ENCODE assay signal across 10 cellular contexts in the genomic region with DNA sequence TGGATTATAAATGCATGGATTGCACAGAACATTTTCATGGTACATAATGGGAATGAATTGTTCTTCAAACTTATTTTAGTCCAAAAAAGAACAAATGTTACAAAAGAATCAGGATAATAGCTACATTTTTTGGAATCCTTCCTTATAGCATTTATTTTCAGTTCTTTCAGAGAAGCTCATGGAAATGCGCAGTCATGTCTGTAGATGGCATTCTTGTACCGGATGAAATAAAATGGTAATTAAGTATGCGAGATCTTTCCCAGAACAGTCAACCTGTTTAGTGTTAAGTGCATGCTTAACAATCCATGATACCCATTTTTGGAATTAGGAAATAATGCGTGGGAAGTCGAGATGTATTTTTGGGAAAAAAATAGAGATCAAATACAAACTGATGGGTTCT. TPM values are rescaled to one million over a fixed set of nuclear protein-coding genes. Genes with fewer than 3 reads are reported as not detected.
DNase-seq lines count a peak whose midpoint lies in the region; ATAC-seq and TF ChIP-seq lines count a peak whose summit lies in the region.
"Had no signal": no experiment of that assay in that cellular context is flagged by ENCODE, and none has a peak within 500 bp of the region (broad histone marks: within the 10 kb centered on the region; RNA-seq: fewer than 3 reads in every experiment).

No MANE protein-coding gene starts in this region.

- no peak overlapping the region for H3K27ac ChIP-seq in heart left ventricle
- H3K27ac ChIP-seq in right atrium auricular region = no peak overlapping the region
- no peak overlapping the region for H3K27ac ChIP-seq in upper lobe of right lung
- no peak overlapping the region for H3K27ac ChIP-seq in sigmoid colon
- H3K27ac ChIP-seq: cardiac muscle cell had no signal

- H3K9me3 ChIP-seq in heart left ventricle = no peaks in the 10 kb centered on the region
- H3K9me3 ChIP-seq in right atrium auricular region = no peaks in the 10 kb centered on the region
- H3K9me3 ChIP-seq in upper lobe of right lung = no peaks in the 10 kb centered on the region
- no peaks in the 10 kb centered on the region for H3K9me3 ChIP-seq in sigmoid colon

- TF ChIP-seq POLR2A in heart left ventricle (IDR thresholded peaks at IDR 0.05) (no peak), sigmoid colon (IDR thresholded peaks at IDR 0.05) (no peak)

- H3K4me3 ChIP-seq in heart left ventricle (no peak overlapping the region), right atrium auricular region (no peak overlapping the region), upper lobe of right lung (no peak overlapping the region), sigmoid colon (no peak overlapping the region)
- H3K4me3 ChIP-seq: cardiac muscle cell had no signal

- 35 to 47% (median 37%) methylated on average over 5 of the region's 5 CpGs for WGBS in heart left ventricle, 4 donors
- WGBS in sigmoid colon, 2 donors = 39 to 56% methylated on average over 5 of the region's 5 CpGs

- H3K27me3 ChIP-seq in heart left ventricle = peaks cover 0 to 4% (median 0%) of the 10 kb centered on the region in 9 donors
- no peaks in the 10 kb centered on the region for H3K27me3 ChIP-seq in right atrium auricular region
- peaks cover 5% of the 10 kb centered on the region for H3K27me3 ChIP-seq in upper lobe of right lung
- no peaks in the 10 kb centered on the region for H3K27me3 ChIP-seq in sigmoid colon

- ATAC-seq in heart left ventricle (peak in 1 of 4 donors; percentile 55), upper lobe of right lung (no peak), HG03045 (IDR thresholded peaks at IDR 0.05; ENCODE audit: unreplicated experiment) (no peak)

- intact Hi-C loops in heart left ventricle (cut with DNase I) (loop anchor here (2.0 to 5.0 kb wide), 2 partner anchors 299 to 301 kb away; no protein-coding TSS in a partner anchor), upper lobe of right lung (cut with DNase I) (no loop called here), sigmoid colon (cut with DNase I) (loop anchor here (2.0 kb wide), 1 partner anchor 299 kb away; no protein-coding TSS in a partner anchor)

- H3K36me3 ChIP-seq in heart left ventricle (no peaks in the 10 kb centered on the region), right atrium auricular region (no peaks in the 10 kb centered on the region), upper lobe of right lung (no peaks in the 10 kb centered on the region), sigmoid colon (no peaks in the 10 kb centered on the region)
- H3K36me3 ChIP-seq: cardiac muscle cell had no signal

- TF ChIP-seq CTCF in heart left ventricle (IDR thresholded peaks at IDR 0.05) (peak; percentile 11 to 56 (median 43)), right atrium auricular region (IDR thresholded peaks at IDR 0.05) (peak in 1 of 2 donors; percentile 58), upper lobe of right lung (IDR thresholded peaks at IDR 0.05) (peak; percentile 36), sigmoid colon (IDR thresholded peaks at IDR 0.05) (peak in 2 of 4 experiments; percentile 15 to 42)

- DNase-seq in heart left ventricle (no peak), right atrium auricular region (ENCODE audit: low spot score) (no peak), OCI-M1 (lab: John Stamatoyannopoulos, UW) (peak; percentile 83), fibroblast of gingiva (ENCODE audit: low read depth) (peak; percentile 50), upper lobe of right lung (no peak), sigmoid colon (no peak)
- no peak for DNase-seq in activated naive CD4-positive, alpha-beta T cell (lab: John Stamatoyannopoulos, UW)
- DNase-seq: SHP77 treated with DMSO at 0.1 percent for 48 hours had no signal

- TF ChIP-seq EP300 in sigmoid colon (IDR thresholded peaks at IDR 0.05) = no peak

- peaks cover 0 to 13% (median 0%) of the 10 kb centered on the region in 12 donors for H3K4me1 ChIP-seq in heart left ventricle
- H3K4me1 ChIP-seq in right atrium auricular region = no peaks in the 10 kb centered on the region
- H3K4me1 ChIP-seq in upper lobe of right lung = no peaks in the 10 kb centered on the region
- peaks cover 0 to 25% (median 13%) of the 10 kb centered on the region in 4 donors for H3K4me1 ChIP-seq in sigmoid colon

RNA-seq across cellular contexts. Expression of gene GOLGA8B, which starts 38.2 kb away (rescaled TPM):
- total RNA-seq in heart left ventricle (10 to 100 TPM; 10.5 to 39.0 (median 18.4) TPM), right atrium auricular region (10 to 100 TPM; 10.3 to 24.6 TPM), upper lobe of right lung (56.0 TPM), sigmoid colon (100 to 1,000 TPM in 1 of 4 donors, 10 to 100 TPM in 3; 57.6 to 102 (median 82.2) TPM)
- polyA plus RNA-seq in heart left ventricle (10 to 100 TPM in 1 of 2 donors, 1 to 10 TPM in 1; 3.6 to 23.4 TPM), sigmoid colon (10 to 100 TPM in 1 of 3 donors, 1 to 10 TPM in 2; 1.2 to 15.5 (median 1.6) TPM)

Comparison
In these comparisons a context has a peak if more than half of its experiments do, and no peak if none do; other contexts are left out.
1. DNase-seq: peak in OCI-M1 (single experiment) and fibroblast of gingiva (single experiment); none in heart left ventricle (0 of 5), right atrium auricular region (single experiment), upper lobe of right lung (single experiment), activated naive CD4-positive, alpha-beta T cell (0 of 4) and sigmoid colon (single experiment).